In the genomic region with DNA sequence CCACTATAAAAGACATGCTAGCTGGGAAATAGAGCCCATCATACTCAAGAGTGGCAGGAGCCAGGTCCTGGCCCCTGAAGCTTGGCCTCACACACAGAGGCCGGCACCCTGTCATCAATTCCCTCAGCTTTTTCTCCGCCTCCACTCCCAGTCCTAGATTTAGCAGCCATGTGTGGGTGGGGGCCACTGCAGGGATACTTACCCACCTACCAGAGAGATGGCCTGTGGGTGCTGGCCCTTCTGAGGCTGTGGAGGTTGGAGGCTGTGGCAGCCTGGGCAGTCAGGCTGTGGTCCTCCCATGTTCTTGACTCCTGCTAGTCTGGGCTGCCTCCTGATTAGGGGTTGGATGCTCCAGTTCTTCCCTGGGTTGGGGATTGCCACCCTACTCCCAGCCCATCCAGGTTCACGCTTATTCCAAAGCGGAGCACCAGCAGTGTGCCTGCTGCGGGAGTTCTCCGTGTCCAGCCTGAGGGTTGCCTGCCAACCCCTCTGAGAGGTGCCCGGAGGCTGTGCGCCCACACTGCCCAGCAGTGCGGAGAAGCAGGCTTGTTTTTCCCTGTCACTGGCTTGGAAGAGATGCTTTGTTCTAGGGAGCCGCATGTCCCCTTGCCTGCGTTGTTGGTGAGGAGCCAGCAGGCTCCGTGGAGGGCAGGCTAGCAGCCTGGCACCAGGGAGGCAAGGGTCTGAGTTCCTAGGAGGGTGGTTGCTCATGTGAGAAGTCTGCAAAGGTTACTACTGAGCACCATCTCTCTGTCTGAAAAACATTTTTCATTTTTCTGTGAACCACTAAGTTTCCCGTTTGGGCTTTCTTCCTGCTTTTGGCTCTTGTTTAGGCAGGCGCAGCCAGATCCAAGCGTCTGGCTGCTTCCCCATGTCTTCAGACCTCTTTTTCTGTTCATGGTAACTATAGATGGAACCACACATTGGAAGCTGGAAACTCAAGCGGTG, we compare ENCODE assay signal across 19 cellular contexts. TPM values are rescaled to one million over a fixed set of nuclear protein-coding genes. Genes with fewer than 3 reads are reported as not detected.
A peak's percentile ranks its signal among the peaks of the same experiment; 100 is the strongest.
DNase-seq lines count a peak whose midpoint lies in the region; ATAC-seq and TF ChIP-seq lines count a peak whose summit lies in the region.
"Had no signal": no experiment of that assay in that cellular context is flagged by ENCODE, and none has a peak within 500 bp of the region (broad histone marks: within the 10 kb centered on the region; RNA-seq: fewer than 3 reads in every experiment).

No MANE protein-coding gene starts in this region.

- H3K4me3 Mint-ChIP-seq in progenitor cell of endocrine pancreas (ENCODE audit: low read depth), result no peak overlapping the region
- H3K4me3 Mint-ChIP-seq: CD14-positive monocyte; dendritic cell treated with granulocyte-macrophage colony-stimulating factor and Interleukin-4, amounts not matched to agents 40 ng/mL and 50 ng/mL, for 4 days; GM23338; IgD-negative memory B cell had no signal

- no peaks in the 10 kb centered on the region for H3K27me3 Mint-ChIP-seq in progenitor cell of endocrine pancreas
- H3K27me3 Mint-ChIP-seq: dendritic cell treated with granulocyte-macrophage colony-stimulating factor and Interleukin-4, amounts not matched to agents 40 ng/mL and 50 ng/mL, for 4 days; IgD-negative memory B cell had no signal

- peaks cover 0 to 14% of the 10 kb centered on the region in 2 donors for H3K4me1 ChIP-seq in right atrium auricular region
- peaks cover 21% of the 10 kb centered on the region for H3K4me1 ChIP-seq in vagina

- no peak for TF ChIP-seq POLR2A in vagina (IDR thresholded peaks at IDR 0.05)

- H3K27me3 ChIP-seq in right atrium auricular region, result no peaks in the 10 kb centered on the region
- no peaks in the 10 kb centered on the region for H3K27me3 ChIP-seq in vagina

- H3K4me3 ChIP-seq in right atrium auricular region, result no peak overlapping the region
- no peak overlapping the region for H3K4me3 ChIP-seq in vagina
- H3K4me3 ChIP-seq: GM23338 had no signal

- intact Hi-C loops in Right ventricle myocardium inferior (cut with DNase I) (no loop called here), cardiac septum (cut with DNase I) (loop anchor here (5.0 kb wide), 1 partner anchor 140 kb away; no protein-coding TSS in a partner anchor), vagina (cut with DNase I) (loop anchor here (10.0 kb wide), 1 partner anchor 122 kb away; the partner anchor contains the start of gene PDLIM4)

- TF ChIP-seq CTCF in right atrium auricular region (IDR thresholded peaks at IDR 0.05), result no peak
- TF ChIP-seq CTCF in progenitor cell of endocrine pancreas (IDR thresholded peaks at IDR 0.05; ENCODE audit: unreplicated experiment), result no peak
- no peak for TF ChIP-seq CTCF in vagina (IDR thresholded peaks at IDR 0.05)

- H3K36me3 ChIP-seq in right atrium auricular region (peaks cover 10% of the 10 kb centered on the region), vagina (no peaks in the 10 kb centered on the region)
- H3K36me3 ChIP-seq: WERI-Rb-1 had no signal

- H3K36me3 Mint-ChIP-seq in progenitor cell of endocrine pancreas (ENCODE audit: insufficient read depth), result peaks cover 2% of the 10 kb centered on the region
- H3K36me3 Mint-ChIP-seq: IgD-negative memory B cell had no signal

- H3K9me3 ChIP-seq in right atrium auricular region (no peaks in the 10 kb centered on the region), vagina (no peaks in the 10 kb centered on the region)

- peaks cover 11% of the 10 kb centered on the region for H3K4me1 Mint-ChIP-seq in progenitor cell of endocrine pancreas (ENCODE audit: low read depth)
- H3K4me1 Mint-ChIP-seq: GM23338 had no signal

- ATAC-seq in Right ventricle myocardium inferior, result peak; percentile 64
- ATAC-seq in GM21367 (IDR thresholded peaks at IDR 0.05; ENCODE audit: unreplicated experiment), result no peak
- ATAC-seq in HG03432 (IDR thresholded peaks at IDR 0.05; ENCODE audit: unreplicated experiment), result no peak
- ATAC-seq: GM23338 had no signal

- no peaks in the 10 kb centered on the region for H3K9me3 Mint-ChIP-seq in progenitor cell of endocrine pancreas (ENCODE audit: low read depth)
- H3K9me3 Mint-ChIP-seq: CD14-positive monocyte; dendritic cell treated with granulocyte-macrophage colony-stimulating factor and Interleukin-4, amounts not matched to agents 40 ng/mL and 50 ng/mL, for 4 days; GM23338; IgD-negative memory B cell had no signal

- DNase-seq in Right ventricle myocardium inferior (ENCODE audit: missing footprints), result no peak
- no peak for DNase-seq in cardiac septum (ENCODE audit: low spot score)
- DNase-seq in right atrium auricular region (ENCODE audit: low spot score), result peak; percentile 56
- DNase-seq in progenitor cell of endocrine pancreas (ENCODE audit: low spot score, unreplicated experiment), result no peak
- DNase-seq in vagina (ENCODE audit: extremely low spot score in 2 of 2), result peak; percentile 32 to 52
- no peak for DNase-seq in epidermal melanocyte (ENCODE audit: insufficient read length, low spot score)
- DNase-seq: DMS153; NCI-H187 treated with DMSO at 0.1 percent for 48 hours; SHP77 treated with DMSO at 0.1 percent for 48 hours; small intestine; stimulated activated CD4-positive, alpha-beta T cell treated with anti-CD3 and anti-CD28 coated beads, Interleukin-4, amount 100 ng/mL, for 4 hours; stimulated activated CD8-positive, alpha-beta memory T cell treated with anti-CD3 and anti-CD28 coated beads, Interleukin-4, amount 100 ng/mL, for 48 hours; WERI-Rb-1 had no signal

- H3K27ac ChIP-seq in right atrium auricular region (peak overlapping the region in 1 of 2 donors; percentile 6), vagina (no peak overlapping the region)
- H3K27ac ChIP-seq: WERI-Rb-1 had no signal

- H3K27ac Mint-ChIP-seq in progenitor cell of endocrine pancreas, result peak overlapping the region; percentile 56
- H3K27ac Mint-ChIP-seq: CD14-positive monocyte; dendritic cell treated with granulocyte-macrophage colony-stimulating factor and Interleukin-4, amounts not matched to agents 40 ng/mL and 50 ng/mL, for 4 days; GM23338; IgD-negative memory B cell had no signal

RNA-seq across cellular contexts. Expression of gene SLC22A5, which starts 7.5 kb away (rescaled TPM):
- total RNA-seq in Right ventricle myocardium inferior, result 22.3 TPM
- 9.2 TPM for total RNA-seq in cardiac septum
- 10 to 100 TPM in 1 of 2 donors, 1 to 10 TPM in 1; 8.6 to 17.6 TPM for total RNA-seq in right atrium auricular region
- 14.3 and 14.7 TPM in 2 replicates for total RNA-seq in progenitor cell of endocrine pancreas
- total RNA-seq in vagina, result 15.2 TPM

Comparison
In these comparisons a context has a peak if more than half of its experiments do, and no peak if none do; other contexts are left out.
1. DNase-seq: peak in right atrium auricular region (single experiment) and vagina (2 of 2); none in Right ventricle myocardium inferior (single experiment), cardiac septum (single experiment), progenitor cell of endocrine pancreas (single experiment) and epidermal melanocyte (single experiment).